ENCODE assay signal across 8 cellular contexts in the genomic region with DNA sequence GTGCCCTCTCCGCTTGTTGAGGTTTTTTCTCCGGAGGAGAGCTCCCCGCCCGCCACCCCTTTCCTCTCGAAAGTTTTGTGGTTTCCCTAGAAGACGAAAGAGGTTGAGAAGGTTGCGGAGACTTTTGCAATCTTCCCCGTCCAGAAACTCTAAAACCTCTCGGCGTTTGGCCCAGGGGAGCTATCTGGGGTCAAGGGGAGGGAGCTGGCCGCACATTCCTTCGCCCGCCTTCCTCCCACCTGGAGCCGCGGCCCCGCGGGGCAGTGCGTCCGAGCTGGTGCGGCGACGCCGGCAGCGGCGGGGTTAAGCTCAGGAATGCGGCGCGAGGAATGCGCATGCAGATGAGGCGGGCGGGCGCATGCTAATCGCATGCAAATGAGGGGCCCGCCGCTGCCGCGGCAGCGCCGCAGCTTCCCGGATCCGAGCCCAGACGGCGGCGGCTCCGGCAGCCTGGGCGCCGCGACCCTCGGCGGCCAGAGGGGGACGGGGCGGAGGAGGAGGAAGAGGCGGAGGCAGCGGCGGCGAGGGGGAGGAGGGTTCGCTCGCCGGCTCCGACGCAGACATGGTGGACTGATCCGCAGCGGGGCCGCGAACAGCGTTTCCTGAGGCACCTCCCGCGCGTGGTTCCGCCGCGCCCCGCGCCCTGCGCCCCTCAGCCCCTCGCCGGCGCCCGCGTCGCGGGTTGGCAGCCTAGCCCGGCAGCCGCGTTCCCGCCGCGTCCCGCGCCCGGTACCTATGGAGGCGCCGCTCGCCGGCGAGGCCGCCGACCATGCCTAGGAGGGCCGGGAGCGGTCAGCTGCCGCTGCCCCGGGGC. TPM values are rescaled to one million over a fixed set of nuclear protein-coding genes. Genes with fewer than 3 reads are reported as not detected.
DNase-seq lines count a peak whose midpoint lies in the region; ATAC-seq lines count a peak whose summit lies in the region.

Gene WWC2 (plus strand): TSS at position 535 of the 814 bp plus-strand sequence. CDS start 235 bp downstream, at position 770.

- DNase-seq in NCI-H1105 treated with DMSO at 0.1 percent for 48 hours (lab: John Stamatoyannopoulos, UW) (peak; percentile 44), NCI-H1105 (lab: John Stamatoyannopoulos, UW) (no peak), NOMO-1 treated with DMSO at 0.1 percent for 48 hours (lab: John Stamatoyannopoulos, UW; ENCODE audit: unreplicated experiment) (peak; percentile 70), lung microvascular endothelial cell (ENCODE audit: low read depth in 2 of 2) (peak; percentile 96)
- peak; percentile 75 for DNase-seq in activated CD8-positive, alpha-beta memory T cell treated with anti-CD3 and anti-CD28 coated beads, Interleukin-2, amount 50 U/mL, for 48 hours
- DNase-seq in stimulated activated CD4-positive, alpha-beta T cell treated with anti-CD3 and anti-CD28 coated beads, Interleukin-4, amount 100 ng/mL, for 4 hours: peak; percentile 61 to 70

- no peaks in the 10 kb centered on the region for H3K4me1 ChIP-seq in endocrine pancreas (ENCODE audit: control insufficient read depth, insufficient read depth, low read length)

- H3K9ac ChIP-seq in endocrine pancreas (ENCODE audit: control insufficient read depth, insufficient read depth, low read length): peak within 1 kb of the TSS; percentile 60

- no peaks in the 10 kb centered on the region for H3K9me3 ChIP-seq in endocrine pancreas (ENCODE audit: control insufficient read depth, low read length)

- peak; percentile 55 for ATAC-seq in HG03108 (IDR thresholded peaks at IDR 0.05; ENCODE audit: unreplicated experiment)

- no peaks in the 10 kb centered on the region for H3K27me3 ChIP-seq in endocrine pancreas (ENCODE audit: control insufficient read depth, insufficient read depth, low read length)

- H3K4me3 ChIP-seq in endocrine pancreas (ENCODE audit: control insufficient read depth, insufficient read depth, low read length): peak within 1 kb of the TSS; percentile 66

- H3K36me3 ChIP-seq in endocrine pancreas (ENCODE audit: control insufficient read depth, insufficient read depth, low read length): no peaks in the 10 kb centered on the region

RNA-seq across cellular contexts. Expression of gene WWC2, which starts in this region (rescaled TPM):
- total RNA-seq in lung microvascular endothelial cell: 17.2 and 26.0 TPM in 2 replicates
